Comparison of ENCODE assay signal across 1 cellular context in genomic region chr3:119825820-119826219, GRCh38.
TF ChIP-seq lines count a peak whose summit lies in the region.

No MANE protein-coding gene starts in this region.

TF ChIP-seq in HepG2, 621 proteins besides CTCF, POLR2A, EP300 and RAD21 (continued from another document and continues in another):
- no peak for TF ChIP-seq ZBTB46 (CRISPR knock-in tag; IDR thresholded peaks at IDR 0.05; ENCODE audit: borderline replicate concordance)
- TF ChIP-seq ELF4 (CRISPR knock-in tag; IDR thresholded peaks at IDR 0.05; ENCODE audit: borderline replicate concordance), result no peak
- TF ChIP-seq PHF5A (CRISPR knock-in tag; IDR thresholded peaks at IDR 0.05; ENCODE audit: low read depth, unreplicated experiment), result no peak
- TF ChIP-seq CHD2 (IDR thresholded peaks at IDR 0.05; ENCODE audit: low read depth, low read length), result no peak
- TF ChIP-seq FOXA1 (IDR thresholded peaks at IDR 0.05), result no peak
- TF ChIP-seq FOXA1 (CRISPR knock-in tag; IDR thresholded peaks at IDR 0.05), result peak; percentile 62
- TF ChIP-seq PHF21A (CRISPR knock-in tag; IDR thresholded peaks at IDR 0.05), result peak; percentile 61; the same call in 1 of the 2 replicates
- TF ChIP-seq SIN3B (IDR thresholded peaks at IDR 0.05; ENCODE audit: low read length), result no peak
- TF ChIP-seq JUND (CRISPR knock-in tag; IDR thresholded peaks at IDR 0.05), result no peak
- TF ChIP-seq USF2 (IDR thresholded peaks at IDR 0.05; ENCODE audit: low read depth, low read length), result no peak
- no peak for TF ChIP-seq USF2 (CRISPR knock-in tag; IDR thresholded peaks at IDR 0.05; ENCODE audit: borderline replicate concordance)
- TF ChIP-seq MBNL3 (CRISPR knock-in tag; conservative IDR thresholded peaks at IDR 0.05), result no peak
- TF ChIP-seq NCOR1 (IDR thresholded peaks at IDR 0.05; ENCODE audit: borderline replicate concordance, low read length), result peak; percentile 47; the same call in 1 of the 2 replicates
- TF ChIP-seq ZBTB7A (CRISPR knock-in tag; IDR thresholded peaks at IDR 0.05), result no peak
- no peak for TF ChIP-seq DPF2 (CRISPR knock-in tag; IDR thresholded peaks at IDR 0.05; ENCODE audit: borderline replicate concordance, low read depth)
- TF ChIP-seq ZFP41 (CRISPR knock-in tag; IDR thresholded peaks at IDR 0.05; ENCODE audit: borderline replicate concordance), result no peak
- TF ChIP-seq ZNF883 (CRISPR knock-in tag; IDR thresholded peaks at IDR 0.05; ENCODE audit: not compliant biosample characterization), result no peak
- no peak for TF ChIP-seq ZNF567 (CRISPR knock-in tag; IDR thresholded peaks at IDR 0.05; ENCODE audit: borderline replicate concordance)
- peak; percentile 97 for TF ChIP-seq MLX (CRISPR knock-in tag; IDR thresholded peaks at IDR 0.05)
- no peak for TF ChIP-seq ATF5 (CRISPR knock-in tag; IDR thresholded peaks at IDR 0.05; ENCODE audit: low read depth)
- TF ChIP-seq NR2F6 (IDR thresholded peaks at IDR 0.05), result peak; percentile 77
- TF ChIP-seq NR2F6 (CRISPR knock-in tag; IDR thresholded peaks at IDR 0.05), result peak; percentile 89
- no peak for TF ChIP-seq LCORL (IDR thresholded peaks at IDR 0.05)
- peak; percentile 75; the same call in 1 of the 2 replicates for TF ChIP-seq LCORL (CRISPR knock-in tag; IDR thresholded peaks at IDR 0.05)
- peak; percentile 64 for TF ChIP-seq SAP130 (CRISPR knock-in tag; IDR thresholded peaks at IDR 0.05; ENCODE audit: low read depth)
- no peak for TF ChIP-seq TP53 (CRISPR knock-in tag; conservative IDR thresholded peaks at IDR 0.05)
- TF ChIP-seq HOXA3 (CRISPR knock-in tag; IDR thresholded peaks at IDR 0.05), result peak; percentile 54; the same call in 1 of the 2 replicates
- TF ChIP-seq EZH2 (conservative IDR thresholded peaks at IDR 0.05; ENCODE audit: low read depth, low read length), result no peak
- TF ChIP-seq ZNF564 (CRISPR knock-in tag; IDR thresholded peaks at IDR 0.05), result no peak
- TF ChIP-seq HOXA9 (CRISPR knock-in tag; IDR thresholded peaks at IDR 0.05; ENCODE audit: borderline replicate concordance), result no peak
- no peak for TF ChIP-seq XRCC5 (optimal IDR thresholded peaks at IDR 0.05; ENCODE audit: low read length)
- no peak for TF ChIP-seq ZNF747 (CRISPR knock-in tag; IDR thresholded peaks at IDR 0.05; ENCODE audit: borderline replicate concordance)
- no peak for TF ChIP-seq ZUFSP (CRISPR knock-in tag; IDR thresholded peaks at IDR 0.05; ENCODE audit: borderline replicate concordance)
- no peak for TF ChIP-seq ZNF597 (CRISPR knock-in tag; IDR thresholded peaks at IDR 0.05)
- no peak for TF ChIP-seq FOSL1 (CRISPR knock-in tag; IDR thresholded peaks at IDR 0.05; ENCODE audit: borderline replicate concordance)
- no peak for TF ChIP-seq TAF1 (CRISPR knock-in tag; IDR thresholded peaks at IDR 0.05)
- peak; percentile 55; the same call in 1 of the 2 replicates for TF ChIP-seq TBX2 (CRISPR knock-in tag; IDR thresholded peaks at IDR 0.05; ENCODE audit: borderline replicate concordance)
- TF ChIP-seq ZNF276 (CRISPR knock-in tag; IDR thresholded peaks at IDR 0.05; ENCODE audit: low read depth), result no peak
- TF ChIP-seq ZNF207 (IDR thresholded peaks at IDR 0.05; ENCODE audit: borderline replicate concordance), result no peak
- no peak for TF ChIP-seq ZNF784 (CRISPR knock-in tag; IDR thresholded peaks at IDR 0.05; ENCODE audit: borderline replicate concordance)
- no peak for TF ChIP-seq NRL (CRISPR knock-in tag; IDR thresholded peaks at IDR 0.05; ENCODE audit: borderline replicate concordance)
- TF ChIP-seq RARA (CRISPR knock-in tag; IDR thresholded peaks at IDR 0.05), result peak; percentile 69
- TF ChIP-seq ZKSCAN8 (CRISPR knock-in tag; IDR thresholded peaks at IDR 0.05; ENCODE audit: borderline replicate concordance), result no peak
- TF ChIP-seq ZMYM4 (CRISPR knock-in tag; IDR thresholded peaks at IDR 0.05), result peak; percentile 87
- no peak for TF ChIP-seq PRPF4 (IDR thresholded peaks at IDR 0.05; ENCODE audit: low read depth, low read length, poor library complexity, severe bottlenecking)
- TF ChIP-seq STAT5B (CRISPR knock-in tag; IDR thresholded peaks at IDR 0.05), result no peak
- no peak for TF ChIP-seq CSRNP1 (CRISPR knock-in tag; IDR thresholded peaks at IDR 0.05)
- no peak for TF ChIP-seq ZNF230 (CRISPR knock-in tag; IDR thresholded peaks at IDR 0.05)
- TF ChIP-seq MTERF4 (CRISPR knock-in tag; IDR thresholded peaks at IDR 0.05), result no peak
- no peak for TF ChIP-seq ZNF441 (CRISPR knock-in tag; IDR thresholded peaks at IDR 0.05; ENCODE audit: borderline replicate concordance)
- TF ChIP-seq ZNF598 (CRISPR knock-in tag; IDR thresholded peaks at IDR 0.05; ENCODE audit: borderline replicate concordance), result no peak
- no peak for TF ChIP-seq NONO (IDR thresholded peaks at IDR 0.05)
- TF ChIP-seq NONO (CRISPR knock-in tag; conservative IDR thresholded peaks at IDR 0.05), result peak; percentile 56; the same call in 1 of the 2 replicates
- no peak for TF ChIP-seq ZNF639 (CRISPR knock-in tag; conservative IDR thresholded peaks at IDR 0.05)
- TF ChIP-seq JARID2 (CRISPR knock-in tag; IDR thresholded peaks at IDR 0.05; ENCODE audit: insufficient replicate concordance), result no peak
- peak; percentile 22; the same call in 1 of the 2 replicates for TF ChIP-seq FOSL2 (CRISPR knock-in tag; IDR thresholded peaks at IDR 0.05)
- TF ChIP-seq MAFK (conservative IDR thresholded peaks at IDR 0.05 in 1 of 2, IDR thresholded peaks at IDR 0.05 in 1 of 2; ENCODE audit: low read length in 2 of 2), result no peak
